ENCODE assay signal across 20 cellular contexts in the genomic region with DNA sequence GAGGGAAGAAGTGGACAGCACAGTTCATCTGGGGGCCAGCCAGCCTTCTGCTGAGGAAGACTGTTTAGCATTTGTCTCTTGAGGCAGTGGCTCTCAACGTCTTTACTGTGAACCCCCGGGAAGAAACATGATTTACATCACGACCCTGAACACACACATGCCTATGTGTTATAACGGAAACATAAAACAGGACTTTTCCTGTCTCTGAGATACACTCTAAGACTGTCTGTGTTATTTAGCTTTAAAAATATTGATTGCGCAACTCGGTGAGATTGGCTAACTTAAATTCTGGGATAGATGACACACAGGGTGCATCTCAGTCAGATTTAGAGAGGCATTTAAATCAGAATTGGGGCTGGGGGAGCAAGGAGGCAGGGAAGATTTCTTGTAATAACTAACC. TPM values are rescaled to one million over a fixed set of nuclear protein-coding genes. Genes with fewer than 3 reads are reported as not detected.
DNase-seq lines count a peak whose midpoint lies in the region; ATAC-seq and TF ChIP-seq lines count a peak whose summit lies in the region.
"Had no signal": no experiment of that assay in that cellular context is flagged by ENCODE, and none has a peak within 500 bp of the region (broad histone marks: within the 10 kb centered on the region; RNA-seq: fewer than 3 reads in every experiment).

No MANE protein-coding gene starts in this region.

- intact Hi-C loops in Right ventricle myocardium inferior (cut with DNase I) = no loop called here
- intact Hi-C loops in cardiac septum (cut with DNase I) = no loop called here

- no peak overlapping the region for H3K4me3 ChIP-seq in fibroblast of villous mesenchyme (ENCODE audit: low read depth, low read length)
- H3K4me3 ChIP-seq: esophagus squamous epithelium had no signal

- H3K36me3 Mint-ChIP-seq in osteocyte (ENCODE audit: unreplicated experiment) = peaks cover 2% of the 10 kb centered on the region
- H3K36me3 Mint-ChIP-seq: activated CD8-positive, alpha-beta memory T cell treated with anti-CD3 and anti-CD28 coated beads, Interleukin-2, amount 10 ng/mL, durations not matched to agents 7 days and 5 days; mesothelial cell of epicardium had no signal

- H3K4me3 Mint-ChIP-seq in osteocyte (ENCODE audit: unreplicated experiment) = no peak overlapping the region
- H3K4me3 Mint-ChIP-seq: activated CD8-positive, alpha-beta memory T cell treated with anti-CD3 and anti-CD28 coated beads, Interleukin-2, amount 10 ng/mL, durations not matched to agents 7 days and 5 days; activated T-helper 17 cell treated with anti-CD3 and anti-CD28 coated beads, Interleukin-2, amount 50 U/mL, for 72 hours; CD4-positive, alpha-beta T cell; mesothelial cell of epicardium had no signal

- peaks cover 67% of the 10 kb centered on the region for H3K27me3 Mint-ChIP-seq in osteocyte (ENCODE audit: unreplicated experiment)

- DNase-seq in Right ventricle myocardium inferior (ENCODE audit: missing footprints) = no peak
- no peak for DNase-seq in cardiac septum (ENCODE audit: low spot score)
- DNase-seq in OCI-M1 (lab: John Stamatoyannopoulos, UW) = peak; percentile 10
- peak; percentile 86 for DNase-seq in fibroblast of villous mesenchyme (ENCODE audit: low read depth)
- no peak for DNase-seq in DMS79 (lab: John Stamatoyannopoulos, UW)
- DNase-seq in osteocyte (ENCODE audit: extremely low spot score, unreplicated experiment) = no peak
- DNase-seq: activated CD4-positive, CD25-positive, alpha-beta regulatory T cell; activated CD8-positive, alpha-beta memory T cell treated with anti-CD3 and anti-CD28 coated beads, Interleukin-2, amount 10 ng/mL, durations not matched to agents 7 days and 5 days; caudate nucleus; CD4-positive, alpha-beta T cell; DMS53; esophagus squamous epithelium; NCI-H1092 treated with DMSO at 0.1 percent for 48 hours; NCI-H524; stimulated activated CD4-positive, alpha-beta T cell treated with anti-CD3 and anti-CD28 coated beads, Interleukin-12 subunit alpha, Interleukin-12 subunit beta, amount 100 ng/mL, for 4 hours had no signal

- TF ChIP-seq CTCF in fibroblast of villous mesenchyme (IDR thresholded peaks at IDR 0.05; ENCODE audit: insufficient read depth, low read depth, low read length) = no peak
- TF ChIP-seq CTCF in osteocyte (IDR thresholded peaks at IDR 0.05) = no peak

- ATAC-seq in Right ventricle myocardium inferior (peak; percentile 48), HG03045 (IDR thresholded peaks at IDR 0.05; ENCODE audit: unreplicated experiment) (no peak), GM18498 (IDR thresholded peaks at IDR 0.05; ENCODE audit: unreplicated experiment) (no peak)
- ATAC-seq: activated CD8-positive, alpha-beta memory T cell treated with anti-CD3 and anti-CD28 coated beads, Interleukin-2, amount 10 ng/mL, durations not matched to agents 7 days and 5 days; activated T-helper 17 cell treated with anti-CD3 and anti-CD28 coated beads, Interleukin-2, amount 50 U/mL, for 72 hours had no signal

- H3K27ac Mint-ChIP-seq in osteocyte (ENCODE audit: unreplicated experiment) = no peak overlapping the region
- H3K27ac Mint-ChIP-seq: activated CD8-positive, alpha-beta memory T cell treated with anti-CD3 and anti-CD28 coated beads, Interleukin-2, amount 10 ng/mL, durations not matched to agents 7 days and 5 days; activated T-helper 17 cell treated with anti-CD3 and anti-CD28 coated beads, Interleukin-2, amount 50 U/mL, for 72 hours; CD4-positive, alpha-beta T cell; mesothelial cell of epicardium had no signal

- H3K9me3 Mint-ChIP-seq in osteocyte (ENCODE audit: unreplicated experiment) = peaks cover 6% of the 10 kb centered on the region
- H3K9me3 Mint-ChIP-seq: activated T-helper 17 cell treated with anti-CD3 and anti-CD28 coated beads, Interleukin-2, amount 50 U/mL, for 72 hours; CD4-positive, alpha-beta T cell had no signal

- no peaks in the 10 kb centered on the region for H3K4me1 Mint-ChIP-seq in osteocyte (ENCODE audit: unreplicated experiment)
- H3K4me1 Mint-ChIP-seq: activated CD8-positive, alpha-beta memory T cell treated with anti-CD3 and anti-CD28 coated beads, Interleukin-2, amount 10 ng/mL, durations not matched to agents 7 days and 5 days; activated T-helper 17 cell treated with anti-CD3 and anti-CD28 coated beads, Interleukin-2, amount 50 U/mL, for 72 hours had no signal

RNA-seq across cellular contexts. Expression of a gene that starts 25.0 kb away (rescaled TPM):
- 13.6 TPM for total RNA-seq in Right ventricle myocardium inferior
- total RNA-seq in cardiac septum = 16.0 TPM
- total RNA-seq in fibroblast of villous mesenchyme = 15.5 and 22.9 TPM in 2 replicates
- total RNA-seq in osteocyte = 19.8 and 21.6 TPM in 2 replicates

RNA-seq across cellular contexts. Expression of a gene that starts 56.6 kb away (rescaled TPM):
- total RNA-seq in Right ventricle myocardium inferior = not detected
- 0.19 TPM for total RNA-seq in cardiac septum
- not detected in 2 replicates for total RNA-seq in fibroblast of villous mesenchyme
- not detected in 2 replicates for total RNA-seq in osteocyte
- total RNA-seq: activated CD8-positive, alpha-beta memory T cell treated with anti-CD3 and anti-CD28 coated beads, Interleukin-2, amount 10 ng/mL, durations not matched to agents 7 days and 5 days; activated T-helper 17 cell treated with anti-CD3 and anti-CD28 coated beads, Interleukin-2, amount 50 U/mL, for 72 hours; mesothelial cell of epicardium; pulmonary artery endothelial cell had no signal

Comparison
In these comparisons a context has a peak if more than half of its experiments do, and no peak if none do; other contexts are left out.
1. DNase-seq: peak in OCI-M1 (single experiment) and fibroblast of villous mesenchyme (single experiment); none in Right ventricle myocardium inferior (single experiment), cardiac septum (single experiment), DMS79 (single experiment) and osteocyte (single experiment).